ENCODE assay signal across 29 cellular contexts in the genomic region with DNA sequence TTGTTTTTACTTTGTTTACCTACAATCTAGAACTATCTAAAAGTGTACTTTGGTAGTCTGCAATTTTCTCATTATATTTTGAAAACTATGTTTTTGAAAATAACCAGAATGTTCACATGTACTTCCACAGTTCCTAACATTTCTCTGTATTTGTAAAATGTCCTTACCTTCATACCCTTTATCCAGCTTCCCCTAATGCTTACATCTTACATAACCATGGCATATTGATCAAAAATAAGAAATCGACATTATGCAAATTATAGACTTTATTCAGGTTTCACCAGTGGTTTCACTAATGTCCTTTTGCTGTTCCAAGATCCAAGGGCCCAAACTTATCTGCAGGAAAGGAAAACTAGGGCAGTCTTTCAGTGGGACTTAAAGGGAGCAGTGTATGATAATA.
"Had no signal": no experiment of that assay in that cellular context is flagged by ENCODE, and none has a peak within 500 bp of the region (broad histone marks: within the 10 kb centered on the region; RNA-seq: fewer than 3 reads in every experiment).

No MANE protein-coding gene starts in this region.

- H3K36me3 ChIP-seq: thoracic aorta, thyroid gland, transverse colon, upper lobe of left lung, uterus, vagina had no signal

- FAIRE-seq: urothelium cell line had no signal

- DNase-seq: stimulated activated CD4-positive, alpha-beta T cell treated with anti-CD3 and anti-CD28 coated beads, Interleukin-2, amount 100 ng/mL, for 48 hours; stimulated activated CD4-positive, alpha-beta T cell treated with anti-CD3 and anti-CD28 coated beads, Interleukin-4, amount 100 ng/mL, for 1 hour; stimulated activated CD4-positive, alpha-beta T cell treated with anti-CD3 and anti-CD28 coated beads, Interleukin-4, amount 100 ng/mL, for 24 hours; stimulated activated CD4-positive, alpha-beta T cell treated with anti-CD3 and anti-CD28 coated beads, Interleukin-4, amount 100 ng/mL, for 4 hours; stimulated activated CD8-positive, alpha-beta memory T cell treated with anti-CD3 and anti-CD28 coated beads, Interleukin-4, amount 100 ng/mL, for 48 hours; stimulated activated naive B cell treated with anti-CD40 and anti-IgM and Interleukin-4, amounts not matched to agents 10 μg/mL and 1 μg/mL and 100 μg/mL, for 72 hours; stimulated activated naive CD4-positive, alpha-beta T cell; stimulated activated naive CD4-positive, alpha-beta T cell treated with Interleukin-2 at 50 U/mL for 16 hours; stimulated activated naive CD8-positive, alpha-beta T cell treated with anti-CD3 and anti-CD28 coated beads, Interleukin-15, amount 100 ng/mL, for 72 hours; stimulated activated naive CD8-positive, alpha-beta T cell treated with anti-CD3 and anti-CD28 coated beads, Interleukin-15, Interleukin-2, amounts not matched to agents 100 U/mL and 50 U/mL, for 24 hours; stomach; substantia nigra; testis; thyroid gland; tibial artery; transverse colon; trophoblast cell; upper lobe of left lung; upper lobe of right lung; uterus had no signal

- H3K9me3 ChIP-seq: stomach, suprapubic skin, testis, thoracic aorta, thyroid gland, tibial artery, transverse colon, upper lobe of left lung, upper lobe of right lung, uterus, vagina had no signal

- H3K9me3 Mint-ChIP-seq: stimulated activated effector memory CD8-positive, alpha-beta T cell treated with anti-CD3 and anti-CD28 coated beads, Interleukin-12 subunit alpha, Interleukin-12 subunit beta, amount 100 ng/mL, for 72 hours; stimulated activated memory B cell treated with anti-CD40 and anti-IgM and Interleukin-4, amounts not matched to agents 10 μg/mL and 1 μg/mL and 100 μg/mL, for 72 hours; stimulated activated naive CD8-positive, alpha-beta T cell treated with anti-CD3 and anti-CD28 coated beads, Interleukin-15, amount 100 ng/mL, for 72 hours; stimulated activated naive CD8-positive, alpha-beta T cell treated with anti-CD3 and anti-CD28 coated beads, Interleukin-15, Interleukin-2, amounts not matched to agents 100 ng/mL and 50 ng/mL, for 24 hours; type B pancreatic cell had no signal

- H3K4me3 ChIP-seq: stomach, suprapubic skin, testis, thoracic aorta, thyroid gland, tibial artery, tibial nerve, transverse colon, upper lobe of left lung, upper lobe of right lung, uterus, vagina had no signal

- H3K27me3 ChIP-seq: stomach, suprapubic skin, testis, thyroid gland, tibial artery, tibial nerve, transverse colon, upper lobe of left lung, upper lobe of right lung, uterus, vagina had no signal

- H3K27me3 Mint-ChIP-seq: stimulated activated memory B cell treated with anti-CD40 and anti-IgM and Interleukin-4, amounts not matched to agents 10 μg/mL and 1 μg/mL and 100 μg/mL, for 72 hours; stimulated activated naive B cell treated with anti-CD40 and anti-IgM and Interleukin-4, amounts not matched to agents 10 μg/mL and 1 μg/mL and 100 μg/mL, for 72 hours; stimulated activated naive CD8-positive, alpha-beta T cell treated with anti-CD3 and anti-CD28 coated beads, Interleukin-15, amount 100 ng/mL, for 72 hours; stimulated activated naive CD8-positive, alpha-beta T cell treated with anti-CD3 and anti-CD28 coated beads, Interleukin-15, Interleukin-2, amounts not matched to agents 100 ng/mL and 50 ng/mL, for 24 hours; type B pancreatic cell had no signal

- H3K36me3 Mint-ChIP-seq: stimulated activated effector memory CD8-positive, alpha-beta T cell treated with anti-CD3 and anti-CD28 coated beads, Interleukin-12 subunit alpha, Interleukin-12 subunit beta, amount 100 ng/mL, for 72 hours had no signal

- H3K4me1 Mint-ChIP-seq: stimulated activated memory B cell treated with anti-CD40 and anti-IgM and Interleukin-4, amounts not matched to agents 10 μg/mL and 1 μg/mL and 100 μg/mL, for 72 hours; stimulated activated naive CD8-positive, alpha-beta T cell treated with anti-CD3 and anti-CD28 coated beads, Interleukin-15, amount 100 ng/mL, for 72 hours had no signal

- H3K27ac ChIP-seq: stomach, suprapubic skin, testis, thoracic aorta, thyroid gland, tibial artery, tibial nerve, transverse colon, upper lobe of left lung, upper lobe of right lung, uterus, vagina had no signal

- H3K4me3 Mint-ChIP-seq: stimulated activated effector memory CD8-positive, alpha-beta T cell treated with anti-CD3 and anti-CD28 coated beads, Interleukin-12 subunit alpha, Interleukin-12 subunit beta, amount 100 ng/mL, for 72 hours; stimulated activated memory B cell treated with anti-CD40 and anti-IgM and Interleukin-4, amounts not matched to agents 10 μg/mL and 1 μg/mL and 100 μg/mL, for 72 hours; stimulated activated naive B cell treated with anti-CD40 and anti-IgM and Interleukin-4, amounts not matched to agents 10 μg/mL and 1 μg/mL and 100 μg/mL, for 72 hours; stimulated activated naive CD8-positive, alpha-beta T cell treated with anti-CD3 and anti-CD28 coated beads, Interleukin-15, amount 100 ng/mL, for 72 hours; stimulated activated naive CD8-positive, alpha-beta T cell treated with anti-CD3 and anti-CD28 coated beads, Interleukin-15, Interleukin-2, amounts not matched to agents 100 ng/mL and 50 ng/mL, for 24 hours; type B pancreatic cell had no signal

- H3K27ac Mint-ChIP-seq: stimulated activated effector memory CD8-positive, alpha-beta T cell treated with anti-CD3 and anti-CD28 coated beads, Interleukin-12 subunit alpha, Interleukin-12 subunit beta, amount 100 ng/mL, for 72 hours; stimulated activated memory B cell treated with anti-CD40 and anti-IgM and Interleukin-4, amounts not matched to agents 10 μg/mL and 1 μg/mL and 100 μg/mL, for 72 hours; stimulated activated naive B cell treated with anti-CD40 and anti-IgM and Interleukin-4, amounts not matched to agents 10 μg/mL and 1 μg/mL and 100 μg/mL, for 72 hours; stimulated activated naive CD8-positive, alpha-beta T cell treated with anti-CD3 and anti-CD28 coated beads, Interleukin-15, amount 100 ng/mL, for 72 hours; stimulated activated naive CD8-positive, alpha-beta T cell treated with anti-CD3 and anti-CD28 coated beads, Interleukin-15, Interleukin-2, amounts not matched to agents 100 ng/mL and 50 ng/mL, for 24 hours; type B pancreatic cell had no signal

- H3K4me1 ChIP-seq: suprapubic skin, testis, tibial artery, tibial nerve, upper lobe of right lung, uterus, vagina had no signal

- ATAC-seq: stimulated activated effector memory CD8-positive, alpha-beta T cell treated with anti-CD3 and anti-CD28 coated beads, Interleukin-12 subunit alpha, Interleukin-12 subunit beta, amount 100 ng/mL, for 72 hours; stimulated activated memory B cell treated with anti-CD40 and anti-IgM and Interleukin-4, amounts not matched to agents 10 μg/mL and 1 μg/mL and 100 μg/mL, for 72 hours; stimulated activated naive B cell treated with anti-CD40 and anti-IgM and Interleukin-4, amounts not matched to agents 10 μg/mL and 1 μg/mL and 100 μg/mL, for 72 hours; stimulated activated naive CD8-positive, alpha-beta T cell treated with anti-CD3 and anti-CD28 coated beads, Interleukin-15, amount 100 ng/mL, for 72 hours; stimulated activated naive CD8-positive, alpha-beta T cell treated with anti-CD3 and anti-CD28 coated beads, Interleukin-15, Interleukin-2, amounts not matched to agents 100 U/mL and 50 U/mL, for 24 hours; upper lobe of right lung had no signal
